ENCODE assay signal across 11 cellular contexts in the genomic region with DNA sequence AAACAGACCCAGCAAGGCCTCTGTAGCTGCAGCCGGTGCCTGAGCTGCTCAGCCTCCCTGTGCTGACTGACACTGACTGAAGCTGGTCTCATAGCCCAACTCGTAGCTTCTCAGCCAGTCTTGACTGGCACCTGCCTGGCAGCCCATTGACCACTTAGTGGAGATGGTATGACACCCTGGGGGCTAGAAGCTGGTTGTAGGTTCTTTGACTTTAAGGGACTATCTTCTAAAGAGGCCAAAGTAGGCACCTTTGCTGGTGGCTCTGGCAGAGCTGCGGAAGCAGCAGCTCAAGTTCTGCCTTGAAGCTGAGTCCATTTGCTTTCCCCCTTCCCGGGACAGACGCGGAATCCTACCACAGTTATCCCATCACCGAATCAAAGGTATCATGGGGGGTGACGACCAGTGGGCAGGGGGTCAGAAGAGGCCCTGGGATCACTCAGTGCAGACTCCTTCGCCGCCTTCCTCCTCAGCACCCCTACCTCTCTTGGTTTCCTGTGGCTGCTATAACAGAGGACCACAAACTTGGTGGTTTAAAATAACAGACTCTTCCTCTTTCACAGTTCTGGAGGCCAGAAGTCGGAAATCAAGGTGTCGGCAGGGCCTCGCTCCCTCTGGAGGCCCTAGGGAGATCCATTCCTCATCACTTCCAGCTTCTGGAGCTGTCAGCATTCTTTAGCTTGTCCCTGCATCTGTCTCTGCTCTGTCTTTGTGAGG. TPM values are rescaled to one million over a fixed set of nuclear protein-coding genes. Genes with fewer than 3 reads are reported as not detected.
DNase-seq lines count a peak whose midpoint lies in the region; ATAC-seq and TF ChIP-seq lines count a peak whose summit lies in the region.
"Had no signal": no experiment of that assay in that cellular context is flagged by ENCODE, and none has a peak within 500 bp of the region (broad histone marks: within the 10 kb centered on the region; RNA-seq: fewer than 3 reads in every experiment).

No MANE protein-coding gene starts in this region.

- peaks cover 14% of the 10 kb centered on the region; the same call in 1 of the 2 replicates for H3F3A ChIP-seq in PC-9 (ENCODE audit: insufficient read depth, low read depth)

- no peak overlapping the region for H3K4me3 ChIP-seq in PC-9
- H3K4me3 ChIP-seq in skeletal muscle tissue (ENCODE audit: low read length in 3 of 3), result peak overlapping the region; percentile 7 to 66 (median 62)
- H3K4me3 ChIP-seq: tibial nerve had no signal

- peak overlapping the region in 2 of 3 donors; percentile 60 to 77 for H3K9ac ChIP-seq in skeletal muscle tissue (ENCODE audit: low read depth in 1 of 3, low read length in 3 of 3)

- H3K4me1 ChIP-seq in PC-9 (replicated peaks; ENCODE audit: insufficient read depth) (peaks cover 27% of the 10 kb centered on the region), skeletal muscle tissue (ENCODE audit: control insufficient read depth in 3 of 3, insufficient read depth in 3 of 3, low read length in 3 of 3) (peaks cover 14 to 22% (median 18%) of the 10 kb centered on the region in 3 donors)

- intact Hi-C loops in PC-9 (cut with micrococcal nuclease; ENCODE audit: unreplicated experiment), result no loop called here

- ATAC-seq in HG03460 (IDR thresholded peaks at IDR 0.05; ENCODE audit: unreplicated experiment) (no peak), GM21529 (IDR thresholded peaks at IDR 0.05; ENCODE audit: unreplicated experiment) (no peak)
- no peak for ATAC-seq in activated CD4-positive, CD25-positive, alpha-beta regulatory T cell treated with anti-CD3 and anti-CD28 coated beads, Interleukin-2, amount 50 U/mL, for 24 hours

- POLR2A ChIA-PET in PC-9 (lab: Charles Lee; ENCODE audit: unreplicated experiment), result no interaction called here

- H3K36me3 ChIP-seq in PC-9 (ENCODE audit: low read depth) (no peaks in the 10 kb centered on the region), skeletal muscle tissue (ENCODE audit: control insufficient read depth in 3 of 3, insufficient read depth in 3 of 3, low read length in 3 of 3) (no peaks in the 10 kb centered on the region)
- H3K36me3 ChIP-seq: tibial nerve had no signal

- H3K9me3 ChIP-seq in PC-9 (ENCODE audit: insufficient read depth, low read depth) (no peaks in the 10 kb centered on the region), skeletal muscle tissue (ENCODE audit: control insufficient read depth in 3 of 3, low read length in 3 of 3) (no peaks in the 10 kb centered on the region)
- H3K9me3 ChIP-seq: tibial nerve had no signal

- H3K27ac ChIP-seq in PC-9, result no peak overlapping the region
- H3K27ac ChIP-seq in epithelial cell of prostate, result peak overlapping the region; percentile 96
- peak overlapping the region; percentile 50 for H3K27ac ChIP-seq in skeletal muscle tissue (ENCODE audit: low read depth, low read length)

- no peaks in the 10 kb centered on the region for H3K9me2 ChIP-seq in PC-9 (ENCODE audit: insufficient read depth)

- no TSS peak for BruUV-seq in PC-9 (replicated peaks; lab: Mats Ljungman, UMichigan)

- H3K27me3 ChIP-seq in PC-9 (ENCODE audit: insufficient read depth, low read depth) (no peaks in the 10 kb centered on the region), skeletal muscle tissue (ENCODE audit: control insufficient read depth in 3 of 3, insufficient read depth in 3 of 3, low read length in 3 of 3) (no peaks in the 10 kb centered on the region)
- H3K27me3 ChIP-seq: tibial nerve had no signal

- CTCF ChIA-PET in PC-9 (lab: Charles Lee), result no interaction called here

- TF ChIP-seq CTCF in PC-9 (conservative IDR thresholded peaks at IDR 0.05), result no peak

- no peaks in the 10 kb centered on the region for H3K79me2 ChIP-seq in PC-9 (ENCODE audit: low read depth)

- H2AFZ ChIP-seq in PC-9, result no peak overlapping the region

- DNase-seq in GF-D8 (lab: John Stamatoyannopoulos, UW) (peak; percentile 58), PC-9 (no peak), epithelial cell of prostate (ENCODE audit: low read depth, low spot score) (no peak)
- DNase-seq in effector CD4-positive, alpha-beta T cell, result no peak
- DNase-seq: foreskin melanocyte, T1000 had no signal

- no peaks in the 10 kb centered on the region for H4K20me1 ChIP-seq in PC-9 (ENCODE audit: insufficient read depth)

- H3K4me2 ChIP-seq in PC-9, result peak overlapping the region; percentile 32

RNA-seq across cellular contexts. Expression of gene FOSL2, which starts 13.8 kb away (rescaled TPM):
- total RNA-seq in PC-9 (2021) (46.0 and 60.0 TPM in 2 replicates), skeletal muscle tissue (10.4 TPM)
